Comparison of ENCODE assay signal across 16 cellular contexts in the genomic region with DNA sequence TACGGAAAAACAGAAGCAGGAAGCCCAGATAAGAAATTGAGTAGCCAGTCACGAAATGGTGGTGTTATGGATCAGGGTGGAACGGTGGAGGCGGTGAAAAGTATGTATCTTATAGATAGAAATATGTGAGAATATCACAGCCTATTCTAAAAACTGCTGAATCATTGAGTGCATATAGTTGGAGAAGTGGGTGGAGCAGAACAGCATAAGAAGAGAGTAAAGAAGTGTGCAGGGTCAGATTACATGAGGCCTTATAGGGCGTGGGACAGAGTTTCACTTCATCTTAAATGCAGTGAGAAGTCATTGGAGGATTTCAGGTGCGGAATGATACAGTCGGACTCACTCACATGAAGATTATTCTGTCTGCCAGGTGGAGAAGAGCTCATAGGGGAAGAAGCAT.
DNase-seq lines count a peak whose midpoint lies in the region; ATAC-seq and TF ChIP-seq lines count a peak whose summit lies in the region.
"Had no signal": no experiment of that assay in that cellular context is flagged by ENCODE, and none has a peak within 500 bp of the region (broad histone marks: within the 10 kb centered on the region; RNA-seq: fewer than 3 reads in every experiment).

No MANE protein-coding gene starts in this region.

- H3K9me3 ChIP-seq in body of pancreas = no peaks in the 10 kb centered on the region
- H3K9me3 ChIP-seq: BLaER1 treated with 17β-estradiol and CSF1 and Interleukin-3, amounts not matched to agents 10 nM and 100 nM had no signal

- CTCF ChIA-PET in WTC11 (lab: Charles Lee) = interaction anchor here (1.1 kb wide), 1 partner anchor 26 kb away, joined by 3 read pairs; no protein-coding TSS in a partner anchor

- POLR2A ChIA-PET in WTC11 (lab: Charles Lee) = no interaction called here

- H3K27me3 Mint-ChIP-seq in WTC11 (ENCODE audit: low read depth) (no peaks in the 10 kb centered on the region), type B pancreatic cell (no peaks in the 10 kb centered on the region)

- H3K27me3 ChIP-seq in body of pancreas = no peaks in the 10 kb centered on the region
- H3K27me3 ChIP-seq: BLaER1 treated with 17β-estradiol and CSF1 and Interleukin-3, amounts not matched to agents 10 nM and 100 nM had no signal

- peaks cover 70% of the 10 kb centered on the region for H3K4me1 Mint-ChIP-seq in WTC11
- no peaks in the 10 kb centered on the region for H3K4me1 Mint-ChIP-seq in type B pancreatic cell (ENCODE audit: unreplicated experiment)

- ATAC-seq in WTC11 = no peak
- ATAC-seq in HG02759 (IDR thresholded peaks at IDR 0.05; ENCODE audit: unreplicated experiment) = no peak
- ATAC-seq in body of pancreas = no peak

- WGBS in body of pancreas, 2 donors = 79 to 80% methylated on average over 7 of the region's 7 CpGs

- no peak overlapping the region for H3K4me3 ChIP-seq in body of pancreas
- H3K4me3 ChIP-seq: BLaER1 treated with 17β-estradiol and CSF1 and Interleukin-3, amounts not matched to agents 10 nM and 100 nM had no signal

- DNase-seq in NOMO-1 treated with DMSO at 0.1 percent for 48 hours (lab: John Stamatoyannopoulos, UW; ENCODE audit: unreplicated experiment) (peak; percentile 19), NOMO-1 (lab: John Stamatoyannopoulos, UW; ENCODE audit: unreplicated experiment in 2 of 2) (no peak), NCI-H510A treated with DMSO at 0.1 percent for 48 hours (lab: John Stamatoyannopoulos, UW) (peak; percentile 65), WTC11 (ENCODE audit: low spot score) (no peak), type B pancreatic cell (ENCODE audit: extremely low spot score, unreplicated experiment) (no peak), NCI-H2029 (lab: John Stamatoyannopoulos, UW) (no peak), body of pancreas (no peak)
- DNase-seq: COR-L47, DMS153, NCI-H1092 treated with DMSO at 0.1 percent for 48 hours, NCI-H187, NCI-H524 had no signal

- intact Hi-C loops in body of pancreas (cut with DNase I) = no loop called here

- no peak overlapping the region for H3K4me3 Mint-ChIP-seq in WTC11
- no peak overlapping the region for H3K4me3 Mint-ChIP-seq in type B pancreatic cell
- H3K4me3 Mint-ChIP-seq: T-helper 1 cell treated with Interleukin-12 subunit alpha and Interleukin-12 subunit beta and Interleukin-4 antibody, amounts not matched to agents 30 μg/mL and 1 μg/mL, for 36 hours had no signal

- H3K36me3 ChIP-seq in body of pancreas (replicated peaks in 1 of 2; ENCODE audit: insufficient read depth in 1 of 2, low read depth in 2 of 2) = no peaks in the 10 kb centered on the region
- H3K36me3 ChIP-seq: BLaER1 treated with 17β-estradiol and CSF1 and Interleukin-3, amounts not matched to agents 10 nM and 100 nM had no signal

- TF ChIP-seq CTCF in WTC11 (IDR thresholded peaks at IDR 0.05) (no peak), type B pancreatic cell (conservative IDR thresholded peaks at IDR 0.05) (no peak), body of pancreas (IDR thresholded peaks at IDR 0.05) (no peak)

- peak overlapping the region; percentile 9; the same call in 1 of the 2 replicates for H3K27ac Mint-ChIP-seq in WTC11
- peak overlapping the region; percentile 8 for H3K27ac Mint-ChIP-seq in type B pancreatic cell
- H3K27ac Mint-ChIP-seq: T-helper 1 cell treated with Interleukin-12 subunit alpha and Interleukin-12 subunit beta and Interleukin-4 antibody, amounts not matched to agents 30 μg/mL and 1 μg/mL, for 36 hours had no signal

- H3K36me3 Mint-ChIP-seq in WTC11 = no peaks in the 10 kb centered on the region
- peaks cover 4% of the 10 kb centered on the region for H3K36me3 Mint-ChIP-seq in type B pancreatic cell

- no peak overlapping the region for H3K27ac ChIP-seq in body of pancreas
- H3K27ac ChIP-seq: 22Rv1; BLaER1 treated with 17β-estradiol and CSF1 and Interleukin-3, amounts not matched to agents 10 nM and 100 nM had no signal

- TF ChIP-seq POLR2A in body of pancreas (IDR thresholded peaks at IDR 0.05) = no peak

- H3K4me1 ChIP-seq in body of pancreas = peaks cover 6% of the 10 kb centered on the region

- peaks cover 7% of the 10 kb centered on the region for H3K9me3 Mint-ChIP-seq in WTC11
- peaks cover 13% of the 10 kb centered on the region for H3K9me3 Mint-ChIP-seq in type B pancreatic cell

TF ChIP-seq in WTC11, 78 proteins besides CTCF, POLR2A, EP300 and RAD21:
- TF ChIP-seq, protein P1, sequence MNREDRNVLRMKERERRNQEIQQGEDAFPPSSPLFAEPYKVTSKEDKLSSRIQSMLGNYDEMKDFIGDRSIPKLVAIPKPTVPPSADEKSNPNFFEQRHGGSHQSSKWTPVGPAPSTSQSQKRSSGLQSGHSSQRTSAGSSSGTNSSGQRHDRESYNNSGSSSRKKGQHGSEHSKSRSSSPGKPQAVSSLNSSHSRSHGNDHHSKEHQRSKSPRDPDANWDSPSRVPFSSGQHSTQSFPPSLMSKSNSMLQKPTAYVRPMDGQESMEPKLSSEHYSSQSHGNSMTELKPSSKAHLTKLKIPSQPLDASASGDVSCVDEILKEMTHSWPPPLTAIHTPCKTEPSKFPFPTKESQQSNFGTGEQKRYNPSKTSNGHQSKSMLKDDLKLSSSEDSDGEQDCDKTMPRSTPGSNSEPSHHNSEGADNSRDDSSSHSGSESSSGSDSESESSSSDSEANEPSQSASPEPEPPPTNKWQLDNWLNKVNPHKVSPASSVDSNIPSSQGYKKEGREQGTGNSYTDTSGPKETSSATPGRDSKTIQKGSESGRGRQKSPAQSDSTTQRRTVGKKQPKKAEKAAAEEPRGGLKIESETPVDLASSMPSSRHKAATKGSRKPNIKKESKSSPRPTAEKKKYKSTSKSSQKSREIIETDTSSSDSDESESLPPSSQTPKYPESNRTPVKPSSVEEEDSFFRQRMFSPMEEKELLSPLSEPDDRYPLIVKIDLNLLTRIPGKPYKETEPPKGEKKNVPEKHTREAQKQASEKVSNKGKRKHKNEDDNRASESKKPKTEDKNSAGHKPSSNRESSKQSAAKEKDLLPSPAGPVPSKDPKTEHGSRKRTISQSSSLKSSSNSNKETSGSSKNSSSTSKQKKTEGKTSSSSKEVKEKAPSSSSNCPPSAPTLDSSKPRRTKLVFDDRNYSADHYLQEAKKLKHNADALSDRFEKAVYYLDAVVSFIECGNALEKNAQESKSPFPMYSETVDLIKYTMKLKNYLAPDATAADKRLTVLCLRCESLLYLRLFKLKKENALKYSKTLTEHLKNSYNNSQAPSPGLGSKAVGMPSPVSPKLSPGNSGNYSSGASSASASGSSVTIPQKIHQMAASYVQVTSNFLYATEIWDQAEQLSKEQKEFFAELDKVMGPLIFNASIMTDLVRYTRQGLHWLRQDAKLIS (CRISPR knock-in tag; IDR thresholded peaks at IDR 0.05; ENCODE audit: borderline replicate concordance) = no peak
- TF ChIP-seq NFE2L1 (CRISPR knock-in tag; IDR thresholded peaks at IDR 0.05) (peak; percentile 72; the same call in 1 of the 2 replicates), ZNF263 (CRISPR knock-in tag; IDR thresholded peaks at IDR 0.05; ENCODE audit: low read depth) (no peak), SP1 (CRISPR knock-in tag; conservative IDR thresholded peaks at IDR 0.05) (no peak), ZNF423 (CRISPR knock-in tag; IDR thresholded peaks at IDR 0.05) (no peak)

Comparison
In these comparisons a context has a peak if more than half of its experiments do, and no peak if none do; other contexts are left out.
1. DNase-seq: peak in NOMO-1 treated with DMSO at 0.1 percent for 48 hours (single experiment) and NCI-H510A treated with DMSO at 0.1 percent for 48 hours (single experiment); none in NOMO-1 (0 of 2), WTC11 (single experiment), type B pancreatic cell (single experiment), NCI-H2029 (single experiment) and body of pancreas (0 of 4).